In genomic region chr1:220690140-220691038, GRCh38 we compare ENCODE assay signal across 8 cellular contexts. TPM values are rescaled to one million over a fixed set of nuclear protein-coding genes. Genes with fewer than 3 reads are reported as not detected.
A peak's percentile ranks its signal among the peaks of the same experiment; 100 is the strongest.
DNase-seq lines count a peak whose midpoint lies in the region; ATAC-seq and TF ChIP-seq lines count a peak whose summit lies in the region.

TSS of gene C1orf115 (plus strand) at chr1:220690363. CDS start at chr1:220690403, 40 bp downstream.

- ATAC-seq in GM21825 (IDR thresholded peaks at IDR 0.05; ENCODE audit: unreplicated experiment) (peak; percentile 97), SK-N-SH treated with all-trans-retinoic acid at 6 μM for 48 hours (peak; percentile 97), left ventricle myocardium superior (peak; percentile 98)

- WGBS in adipose tissue, 3 donors = 1 to 2% (median 2%) methylated on average over 88 to 93 of the region's 93 CpGs

- H3K27ac ChIP-seq in adipose tissue (ENCODE audit: low read depth, low read length) (no peak within 1 kb of the TSS), uterus (peak within 1 kb of the TSS; percentile 49 to 56)

- no peaks in the 10 kb centered on the region for H3K36me3 ChIP-seq in uterus

- intact Hi-C loops in left ventricle myocardium superior (cut with micrococcal nuclease) = loop anchor here (5.0 kb wide), 1 partner anchor 42 kb away; no protein-coding TSS in a partner anchor
- intact Hi-C loops in uterus (cut with DNase I; ENCODE audit: low total_unique reads) = no loop called here

- peak within 1 kb of the TSS; percentile 87 for H3K4me3 ChIP-seq in LNCaP clone FGC (ENCODE audit: low read depth, low read length)
- peak within 1 kb of the TSS; percentile 25 to 52 for H3K4me3 ChIP-seq in uterus

- H3K9me3 ChIP-seq in uterus = no peaks in the 10 kb centered on the region

- TF ChIP-seq CTCF in LNCaP clone FGC (IDR thresholded peaks at IDR 0.05; ENCODE audit: control insufficient read depth, extremely low read depth, insufficient read depth) (peak; percentile 95), uterus (IDR thresholded peaks at IDR 0.05) (peak; percentile 59 to 88 (median 73))

- peak; percentile 70 for DNase-seq in EL
- no peak for DNase-seq in LNCaP clone FGC (ENCODE audit: low read depth)
- DNase-seq in left ventricle myocardium superior = peak; percentile 90
- DNase-seq in putamen (ENCODE audit: low spot score) = peak; percentile 58
- peak; percentile 47 to 68 for DNase-seq in uterus

- H3K4me1 ChIP-seq in uterus = peaks cover 0 to 10% of the 10 kb centered on the region in 2 donors

- peaks cover 0 to 9% of the 10 kb centered on the region in 2 donors for H3K27me3 ChIP-seq in uterus

- peak; percentile 42 to 45 for TF ChIP-seq POLR2A in uterus (IDR thresholded peaks at IDR 0.05)

TF ChIP-seq in SK-N-SH treated with all-trans-retinoic acid at 6 μM for 48 hours, 23 proteins besides CTCF, POLR2A, EP300 and RAD21:
- no peak for TF ChIP-seq PPARA (CRISPR knock-in tag; IDR thresholded peaks at IDR 0.05; ENCODE audit: borderline replicate concordance)
- 0 out of 2 replicates have a peak, but pooled peaks have one; percentile 37 for TF ChIP-seq TSHZ2 (CRISPR knock-in tag; IDR thresholded peaks at IDR 0.05)
- TF ChIP-seq ZFP3 (CRISPR knock-in tag; IDR thresholded peaks at IDR 0.05) = no peak

RNA-seq across cellular contexts. Expression of gene C1orf115, which starts in this region (rescaled TPM):
- 10 to 100 TPM; 12.3 to 38.3 (median 33.2) TPM for polyA plus RNA-seq in adipose tissue
- total RNA-seq in left ventricle myocardium superior (22.7 TPM), uterus (10 to 100 TPM in 3 of 4 donors, 1 to 10 TPM in 1; 7.1 to 28.0 (median 12.9) TPM)
